11 cellular contexts compared by ENCODE assay signal in the genomic region with DNA sequence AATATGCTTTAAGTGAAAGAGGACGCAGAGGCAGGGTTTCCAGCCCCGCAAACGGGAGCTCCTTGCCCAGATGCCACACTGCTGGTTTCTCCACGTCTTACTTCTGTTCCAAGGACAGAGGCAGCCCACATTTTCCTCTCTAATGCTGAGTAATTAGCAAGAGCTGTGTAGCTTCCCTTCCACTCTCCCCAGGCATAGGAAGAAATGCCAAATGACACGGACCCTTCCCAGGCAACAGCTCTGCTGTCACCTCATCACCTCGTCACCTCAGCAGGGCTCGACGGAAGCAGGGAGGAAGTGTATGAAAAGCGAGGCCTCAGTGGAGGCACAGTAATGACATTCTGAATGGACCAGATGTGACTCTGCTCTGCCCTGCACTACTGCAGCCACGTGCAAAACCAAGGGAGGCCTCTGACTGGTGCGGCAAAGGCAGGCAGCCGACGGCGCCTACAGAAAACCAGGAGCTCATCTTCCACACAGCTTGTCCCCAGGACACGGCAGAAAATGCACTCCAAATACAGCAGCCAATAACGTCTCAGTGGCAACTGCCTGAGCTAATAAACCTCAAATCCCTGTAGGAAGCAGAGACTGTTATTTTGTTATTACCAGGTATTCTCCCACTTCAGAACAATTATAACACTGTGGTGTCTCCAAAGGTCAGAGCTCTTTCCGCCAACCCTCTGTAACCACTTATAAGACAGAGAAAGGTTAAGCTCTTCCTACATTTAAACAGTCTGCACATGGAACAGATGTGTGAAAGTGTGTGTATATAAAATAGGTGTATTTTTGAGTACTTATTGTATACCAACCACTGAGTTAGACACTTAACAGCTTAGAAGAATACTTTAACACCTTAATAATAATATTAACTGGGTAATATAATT.
A peak's percentile ranks its signal among the peaks of the same experiment; 100 is the strongest.
DNase-seq lines count a peak whose midpoint lies in the region; ATAC-seq and TF ChIP-seq lines count a peak whose summit lies in the region.
"Had no signal": no experiment of that assay in that cellular context is flagged by ENCODE, and none has a peak within 500 bp of the region (broad histone marks: within the 10 kb centered on the region; RNA-seq: fewer than 3 reads in every experiment).

No MANE protein-coding gene starts in this region.

- H3K9ac ChIP-seq in Karpas-422 (ENCODE audit: low read length), result peak overlapping the region; percentile 28; the same call in 1 of the 2 replicates

- CTCF ChIA-PET in Calu3 (lab: Charles Lee), result interaction anchor here (0.6 to 1.9 kb wide), 6 partner anchors 9 to 948 kb away, joined by 3 to 12 read pairs (median 3); no protein-coding TSS in a partner anchor

- H3K27ac Mint-ChIP-seq in Calu3 (ENCODE audit: unreplicated experiment), result no peak overlapping the region
- peak overlapping the region; percentile 97 for H3K27ac Mint-ChIP-seq in activated T-helper 1 cell treated with anti-CD3 and anti-CD28 coated beads, Interleukin-12 subunit alpha, Interleukin-12 subunit beta, Interleukin-2, Interleukin-4 antibody, amounts not matched to agents 30 ng/mL and 10 ng/mL and 1 ng/mL, durations not matched to agents 14 hours and 24 hours and 36 hours
- peak overlapping the region in 1 of 2 donors; percentile 82 for H3K27ac Mint-ChIP-seq in natural killer cell treated with Interleukin-12 subunit alpha and Interleukin-12 subunit beta and Interleukin-15 and Interleukin-18, amount 100 ng/mL, for 72 hours
- H3K27ac Mint-ChIP-seq: mesothelial cell of epicardium had no signal

- H3K36me3 Mint-ChIP-seq in Calu3 (ENCODE audit: insufficient read depth, unreplicated experiment), result no peaks in the 10 kb centered on the region
- peaks cover 1% of the 10 kb centered on the region for H3K36me3 Mint-ChIP-seq in activated T-helper 1 cell treated with anti-CD3 and anti-CD28 coated beads, Interleukin-12 subunit alpha, Interleukin-12 subunit beta, Interleukin-2, Interleukin-4 antibody, amounts not matched to agents 30 ng/mL and 10 ng/mL and 1 ng/mL, durations not matched to agents 14 hours and 24 hours and 36 hours (ENCODE audit: low read depth)
- no peaks in the 10 kb centered on the region for H3K36me3 Mint-ChIP-seq in natural killer cell treated with Interleukin-12 subunit alpha and Interleukin-12 subunit beta and Interleukin-15 and Interleukin-18, amount 100 ng/mL, for 72 hours
- H3K36me3 Mint-ChIP-seq: mesothelial cell of epicardium had no signal

- no peaks in the 10 kb centered on the region for H3K27me3 ChIP-seq in Karpas-422 (ENCODE audit: low read length)
- H3K27me3 ChIP-seq: vagina had no signal

- H3K36me3 ChIP-seq in Karpas-422 (ENCODE audit: insufficient read depth, low read length), result no peaks in the 10 kb centered on the region
- H3K36me3 ChIP-seq: vagina had no signal

- no peak overlapping the region for H3K4me3 ChIP-seq in Karpas-422 (ENCODE audit: low read length)
- H3K4me3 ChIP-seq: SK-N-MC, vagina had no signal

- H3K4me2 ChIP-seq in Karpas-422 (ENCODE audit: low read depth, low read length, poor library complexity, severe bottlenecking), result no peak overlapping the region

- no peaks in the 10 kb centered on the region for H3K9me3 ChIP-seq in Karpas-422 (ENCODE audit: low read length)
- H3K9me3 ChIP-seq: vagina had no signal

- peaks cover 4% of the 10 kb centered on the region for H3K4me1 ChIP-seq in Karpas-422 (ENCODE audit: low read length)
- H3K4me1 ChIP-seq: vagina had no signal

- no peak overlapping the region for H3K27ac ChIP-seq in Karpas-422 (ENCODE audit: low read length)
- H3K27ac ChIP-seq: SK-N-MC, vagina had no signal

- H3K9me2 ChIP-seq in Karpas-422 (replicated peaks; ENCODE audit: insufficient read depth, low read length), result no peaks in the 10 kb centered on the region

- intact Hi-C loops in Calu3 (cut with micrococcal nuclease; ENCODE audit: unreplicated experiment), result loop anchor here (2.0 kb wide), 1 partner anchor 259 kb away; no protein-coding TSS in a partner anchor
- intact Hi-C loops in activated T-helper 1 cell treated with anti-CD3 and anti-CD28 coated beads, Interleukin-12 subunit alpha, Interleukin-12 subunit beta, Interleukin-2, Interleukin-4 antibody, amounts not matched to agents 30 ng/mL and 10 ng/mL and 1 ng/mL, durations not matched to agents 14 hours and 24 hours and 36 hours (cut with micrococcal nuclease), result loop anchor here (1.0 to 10.0 kb wide), 4 partner anchors 20 to 511 kb away; partner anchors contain the start of genes FBXO15 and ZNF407

- H3K9me3 Mint-ChIP-seq in Calu3 (ENCODE audit: low read depth, unreplicated experiment), result peaks cover 2% of the 10 kb centered on the region
- H3K9me3 Mint-ChIP-seq in activated T-helper 1 cell treated with anti-CD3 and anti-CD28 coated beads, Interleukin-12 subunit alpha, Interleukin-12 subunit beta, Interleukin-2, Interleukin-4 antibody, amounts not matched to agents 30 ng/mL and 10 ng/mL and 1 ng/mL, durations not matched to agents 14 hours and 24 hours and 36 hours, result no peaks in the 10 kb centered on the region
- H3K9me3 Mint-ChIP-seq in natural killer cell treated with Interleukin-12 subunit alpha and Interleukin-12 subunit beta and Interleukin-15 and Interleukin-18, amount 100 ng/mL, for 72 hours, result peaks cover 2% of the 10 kb centered on the region

- BruUV-seq in Calu3 (replicated peaks; lab: Mats Ljungman, UMichigan), result no TSS peak

- H2AFZ ChIP-seq in Karpas-422 (ENCODE audit: low read length), result peak overlapping the region; percentile 78; the same call in 1 of the 2 replicates

- H3K4me3 Mint-ChIP-seq in Calu3 (ENCODE audit: low read depth, unreplicated experiment), result peak overlapping the region; percentile 32
- peak overlapping the region; percentile 22 for H3K4me3 Mint-ChIP-seq in activated T-helper 1 cell treated with anti-CD3 and anti-CD28 coated beads, Interleukin-12 subunit alpha, Interleukin-12 subunit beta, Interleukin-2, Interleukin-4 antibody, amounts not matched to agents 30 ng/mL and 10 ng/mL and 1 ng/mL, durations not matched to agents 14 hours and 24 hours and 36 hours
- H3K4me3 Mint-ChIP-seq in natural killer cell treated with Interleukin-12 subunit alpha and Interleukin-12 subunit beta and Interleukin-15 and Interleukin-18, amount 100 ng/mL, for 72 hours, result no peak overlapping the region
- H3K4me3 Mint-ChIP-seq: mesothelial cell of epicardium had no signal

- TF ChIP-seq CTCF in Calu3 (IDR thresholded peaks at IDR 0.05; ENCODE audit: unreplicated experiment), result no peak

- no peak for DNase-seq in Calu3
- DNase-seq in Karpas-422, result no peak
- DNase-seq in activated T-helper 1 cell treated with anti-CD3 and anti-CD28 coated beads, Interleukin-12 subunit alpha, Interleukin-12 subunit beta, Interleukin-2, Interleukin-4 antibody, amounts not matched to agents 30 ng/mL and 10 ng/mL and 1 ng/mL, durations not matched to agents 14 hours and 24 hours and 36 hours (ENCODE audit: low spot score), result no peak
- no peak for DNase-seq in natural killer cell treated with Interleukin-12 subunit alpha and Interleukin-12 subunit beta and Interleukin-15 and Interleukin-18, amount 100 ng/mL, for 72 hours (ENCODE audit: low spot score)
- no peak for DNase-seq in NCI-H1930 (lab: John Stamatoyannopoulos, UW)
- no peak for DNase-seq in amniotic stem cell (lab: John Stamatoyannopoulos, UW)

- no peaks in the 10 kb centered on the region for H3K79me2 ChIP-seq in Karpas-422 (ENCODE audit: low read length)

- H3K4me1 Mint-ChIP-seq in Calu3 (ENCODE audit: low read depth, unreplicated experiment), result peaks cover 9% of the 10 kb centered on the region
- H3K4me1 Mint-ChIP-seq in activated T-helper 1 cell treated with anti-CD3 and anti-CD28 coated beads, Interleukin-12 subunit alpha, Interleukin-12 subunit beta, Interleukin-2, Interleukin-4 antibody, amounts not matched to agents 30 ng/mL and 10 ng/mL and 1 ng/mL, durations not matched to agents 14 hours and 24 hours and 36 hours (ENCODE audit: low read depth), result peaks cover 24% of the 10 kb centered on the region
- peaks cover 0 to 6% of the 10 kb centered on the region in 2 donors for H3K4me1 Mint-ChIP-seq in natural killer cell treated with Interleukin-12 subunit alpha and Interleukin-12 subunit beta and Interleukin-15 and Interleukin-18, amount 100 ng/mL, for 72 hours (ENCODE audit: low read depth in 2 of 2)

- no peaks in the 10 kb centered on the region for H3K27me3 Mint-ChIP-seq in Calu3 (ENCODE audit: unreplicated experiment)
- peaks cover 4% of the 10 kb centered on the region for H3K27me3 Mint-ChIP-seq in activated T-helper 1 cell treated with anti-CD3 and anti-CD28 coated beads, Interleukin-12 subunit alpha, Interleukin-12 subunit beta, Interleukin-2, Interleukin-4 antibody, amounts not matched to agents 30 ng/mL and 10 ng/mL and 1 ng/mL, durations not matched to agents 14 hours and 24 hours and 36 hours (ENCODE audit: insufficient read depth)
- H3K27me3 Mint-ChIP-seq in natural killer cell treated with Interleukin-12 subunit alpha and Interleukin-12 subunit beta and Interleukin-15 and Interleukin-18, amount 100 ng/mL, for 72 hours, result peaks cover 7 to 10% of the 10 kb centered on the region in 2 donors

- H4K20me1 ChIP-seq in Karpas-422 (ENCODE audit: insufficient read depth, low read depth, low read length), result no peaks in the 10 kb centered on the region

- peak; percentile 50 to 51 for ATAC-seq in natural killer cell treated with Interleukin-12 subunit alpha and Interleukin-12 subunit beta and Interleukin-15 and Interleukin-18, amount 100 ng/mL, for 72 hours
- ATAC-seq in GM21526 (IDR thresholded peaks at IDR 0.05; ENCODE audit: low FRiP score, unreplicated experiment), result no peak
- ATAC-seq in GM18861 (IDR thresholded peaks at IDR 0.05; ENCODE audit: unreplicated experiment), result no peak

Comparison
In these comparisons a context has a peak if more than half of its experiments do, and no peak if none do; other contexts are left out.
1. ATAC-seq: peak in natural killer cell treated with Interleukin-12 subunit alpha and Interleukin-12 subunit beta and Interleukin-15 and Interleukin-18, amount 100 ng/mL, for 72 hours (2 of 2); none in GM21526 (single experiment) and GM18861 (single experiment).